In the genomic region with DNA sequence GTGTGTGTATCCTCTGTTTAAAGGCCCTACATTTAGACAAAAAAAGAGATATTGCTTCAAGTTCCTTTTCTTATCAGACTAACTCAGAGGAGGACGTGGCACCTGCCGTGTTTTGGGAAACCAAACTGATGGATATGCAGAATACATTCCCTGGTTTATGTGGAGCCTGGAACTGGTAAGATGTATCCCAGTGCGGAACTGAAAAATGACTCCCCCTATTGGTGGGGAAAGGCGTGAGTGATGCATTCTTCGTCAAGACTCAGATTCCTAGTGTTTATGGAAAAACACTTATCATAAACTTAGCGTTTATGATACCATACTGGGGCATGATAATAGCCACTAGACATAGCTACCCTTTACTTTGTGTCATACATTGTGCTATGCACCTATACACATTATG, we compare ENCODE assay signal across 1 cellular context.
TF ChIP-seq lines count a peak whose summit lies in the region.

No MANE protein-coding gene starts in this region.

TF ChIP-seq in Ishikawa, 13 proteins besides CTCF, POLR2A, EP300 and RAD21 (continued from another document):
- no peak for TF ChIP-seq REST (IDR thresholded peaks at IDR 0.05; ENCODE audit: low read depth)
- TF ChIP-seq TEAD4 (IDR thresholded peaks at IDR 0.05): no peak
- TF ChIP-seq MAX (IDR thresholded peaks at IDR 0.05): no peak
- TF ChIP-seq CREB1 (IDR thresholded peaks at IDR 0.05; ENCODE audit: low read depth): no peak
- TF ChIP-seq YY1 (IDR thresholded peaks at IDR 0.05; ENCODE audit: low read depth): no peak
- TF ChIP-seq NFIC (IDR thresholded peaks at IDR 0.05): no peak
